In genomic region chr12:110049666-110050065, GRCh38 we compare ENCODE assay signal across 1 cellular context.
TF ChIP-seq lines count a peak whose summit lies in the region.

No MANE protein-coding gene starts in this region.

TF ChIP-seq in GM12878, 131 proteins besides CTCF, POLR2A, EP300 and RAD21:
- TF ChIP-seq, protein P1, sequence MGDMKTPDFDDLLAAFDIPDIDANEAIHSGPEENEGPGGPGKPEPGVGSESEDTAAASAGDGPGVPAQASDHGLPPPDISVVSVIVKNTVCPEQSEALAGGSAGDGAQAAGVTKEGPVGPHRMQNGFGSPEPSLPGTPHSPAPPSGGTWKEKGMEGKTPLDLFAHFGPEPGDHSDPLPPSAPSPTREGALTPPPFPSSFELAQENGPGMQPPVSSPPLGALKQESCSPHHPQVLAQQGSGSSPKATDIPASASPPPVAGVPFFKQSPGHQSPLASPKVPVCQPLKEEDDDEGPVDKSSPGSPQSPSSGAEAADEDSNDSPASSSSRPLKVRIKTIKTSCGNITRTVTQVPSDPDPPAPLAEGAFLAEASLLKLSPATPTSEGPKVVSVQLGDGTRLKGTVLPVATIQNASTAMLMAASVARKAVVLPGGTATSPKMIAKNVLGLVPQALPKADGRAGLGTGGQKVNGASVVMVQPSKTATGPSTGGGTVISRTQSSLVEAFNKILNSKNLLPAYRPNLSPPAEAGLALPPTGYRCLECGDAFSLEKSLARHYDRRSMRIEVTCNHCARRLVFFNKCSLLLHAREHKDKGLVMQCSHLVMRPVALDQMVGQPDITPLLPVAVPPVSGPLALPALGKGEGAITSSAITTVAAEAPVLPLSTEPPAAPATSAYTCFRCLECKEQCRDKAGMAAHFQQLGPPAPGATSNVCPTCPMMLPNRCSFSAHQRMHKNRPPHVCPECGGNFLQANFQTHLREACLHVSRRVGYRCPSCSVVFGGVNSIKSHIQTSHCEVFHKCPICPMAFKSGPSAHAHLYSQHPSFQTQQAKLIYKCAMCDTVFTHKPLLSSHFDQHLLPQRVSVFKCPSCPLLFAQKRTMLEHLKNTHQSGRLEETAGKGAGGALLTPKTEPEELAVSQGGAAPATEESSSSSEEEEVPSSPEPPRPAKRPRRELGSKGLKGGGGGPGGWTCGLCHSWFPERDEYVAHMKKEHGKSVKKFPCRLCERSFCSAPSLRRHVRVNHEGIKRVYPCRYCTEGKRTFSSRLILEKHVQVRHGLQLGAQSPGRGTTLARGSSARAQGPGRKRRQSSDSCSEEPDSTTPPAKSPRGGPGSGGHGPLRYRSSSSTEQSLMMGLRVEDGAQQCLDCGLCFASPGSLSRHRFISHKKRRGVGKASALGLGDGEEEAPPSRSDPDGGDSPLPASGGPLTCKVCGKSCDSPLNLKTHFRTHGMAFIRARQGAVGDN (IDR thresholded peaks at IDR 0.05), result peak; percentile 5; the same call in 1 of the 2 replicates
